8 cellular contexts compared by ENCODE assay signal in the genomic region with DNA sequence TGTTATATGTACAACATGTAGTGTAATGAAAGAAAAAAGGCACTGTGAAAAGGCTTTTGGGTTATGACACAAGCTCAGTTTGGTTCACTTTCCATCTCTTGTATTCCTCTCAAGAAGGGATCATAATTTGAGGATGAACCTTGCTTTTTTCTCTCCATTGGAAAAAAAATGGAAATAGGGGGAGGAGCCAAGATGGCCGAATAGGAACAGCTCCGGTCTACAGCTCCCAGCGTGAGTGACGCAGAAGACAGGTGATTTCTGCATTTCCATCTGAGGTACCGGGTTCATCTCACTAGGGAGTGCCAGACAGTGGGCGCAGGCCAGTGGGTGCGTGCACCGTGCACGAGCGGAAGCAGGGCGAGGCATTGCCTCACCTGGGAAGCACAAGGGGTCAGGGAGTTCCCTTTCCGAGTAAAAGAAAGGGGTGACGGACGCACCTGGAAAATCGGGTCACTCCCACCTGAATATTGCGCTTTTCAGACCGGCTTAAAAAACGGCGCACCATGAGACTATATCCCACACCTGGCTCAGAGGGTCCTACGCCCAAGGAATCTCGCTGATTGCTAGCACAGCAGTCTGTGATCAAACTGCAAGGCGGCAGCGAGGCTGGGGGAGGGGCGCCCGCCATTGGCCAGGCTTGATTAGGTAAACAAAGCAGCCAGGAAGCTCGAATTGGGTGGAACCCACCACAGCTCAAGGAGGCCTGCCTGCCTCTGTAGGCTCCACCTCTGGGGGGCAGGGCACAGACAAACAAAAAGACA. TPM values are rescaled to one million over a fixed set of nuclear protein-coding genes. Genes with fewer than 3 reads are reported as not detected.
DNase-seq lines count a peak whose midpoint lies in the region; FAIRE-seq and TF ChIP-seq lines count a peak whose summit lies in the region.
"Not testable (repeated sequence)": the region's sequence is repeated elsewhere in the genome, so short reads cannot be mapped to it uniquely, and the experiment has no call there.

No MANE protein-coding gene starts in this region.

- not testable (repeated sequence) for H4K91ac ChIP-seq in H1 (replicated peaks; ENCODE audit: insufficient read length, low read length)

- H3K27me3 ChIP-seq in H7 (ENCODE audit: control insufficient read depth, insufficient read depth, low read length); HUES64 (ENCODE audit: insufficient read depth, low read length); NT2/D1 (ENCODE audit: insufficient read depth, insufficient read length); H1 (replicated peaks in 1 of 4; ENCODE audit: control insufficient read depth in 3 of 4, extremely low read depth in 1 of 4, insufficient read depth in 3 of 4, low read length in 3 of 4): not testable (repeated sequence)

- H3K27ac Mint-ChIP-seq in progenitor cell of endocrine pancreas = peak overlapping the region; percentile 10

- H3K18ac ChIP-seq in H1 (ENCODE audit: extremely low read depth, low read length) = peak overlapping the region; percentile 48; the same call in 1 of the 2 replicates

- POLR2A ChIA-PET in H1 (lab: Charles Lee; ENCODE audit: partially characterized antibody) = interaction anchor here (0.8 kb wide), 1 partner anchor 10 kb away, joined by 3 read pairs; no protein-coding TSS in a partner anchor

- H3K4me3 Mint-ChIP-seq in progenitor cell of endocrine pancreas (ENCODE audit: low read depth) = peak overlapping the region; percentile 42

- TF ChIP-seq RAD21 in H1 (IDR thresholded peaks at IDR 0.05 in 1 of 2, conservative IDR thresholded peaks at IDR 0.05 in 1 of 2; ENCODE audit: low read depth in 2 of 2, low read length in 2 of 2) = not testable (repeated sequence)

- H3K36me3 Mint-ChIP-seq in progenitor cell of endocrine pancreas (ENCODE audit: insufficient read depth) = not testable (repeated sequence)

- TF ChIP-seq CTCF in H1 (IDR thresholded peaks at IDR 0.05; ENCODE audit: control extremely low read depth in 1 of 3, insufficient read depth in 1 of 3, low read depth in 1 of 3, low read length in 3 of 3); progenitor cell of endocrine pancreas (IDR thresholded peaks at IDR 0.05; ENCODE audit: unreplicated experiment): not testable (repeated sequence)

- H3K9me3 ChIP-seq in HUES64 (ENCODE audit: insufficient read depth, low read depth, low read length); NT2/D1 (ENCODE audit: insufficient read depth, low read length); H1 (ENCODE audit: insufficient read depth in 2 of 2, low read depth in 1 of 2, low read length in 1 of 2); iPS-18c (ENCODE audit: control insufficient read depth, insufficient read depth, low read length): not testable (repeated sequence)

- not testable (repeated sequence) for H3K79me2 ChIP-seq in H1 (ENCODE audit: control insufficient read depth in 1 of 2, insufficient read depth in 2 of 2, low read length in 2 of 2)

- not testable (repeated sequence) for H3K27ac ChIP-seq in HUES64 (ENCODE audit: low read depth, low read length); H1 (ENCODE audit: low read depth, low read length)

- not testable (repeated sequence) for H2AK5ac ChIP-seq in H1 (ENCODE audit: low read depth, low read length)

- not testable (repeated sequence) for H3K56ac ChIP-seq in H1 (replicated peaks; ENCODE audit: insufficient read length, low read depth, low read length)

- not testable (repeated sequence) for H3K4me2 ChIP-seq in H1 (ENCODE audit: insufficient read depth in 1 of 2, low read depth in 2 of 2, low read length in 2 of 2)

- DNase-seq in DMS53 treated with DMSO at 0.1 percent for 48 hours (lab: John Stamatoyannopoulos, UW; ENCODE audit: unreplicated experiment) = peak; percentile 1
- not testable (repeated sequence) for DNase-seq in H7; NT2/D1 (ENCODE audit: low read depth, low spot score); progenitor cell of endocrine pancreas (ENCODE audit: low spot score, unreplicated experiment)
- peak; percentile 41 for DNase-seq in NCI-H748 (lab: John Stamatoyannopoulos, UW; ENCODE audit: unreplicated experiment)
- DNase-seq in H1 (ENCODE audit: low read depth in 1 of 2, low spot score in 2 of 2) = peak in 1 of 2 experiments; percentile 65

- not testable (repeated sequence) for H3K4ac ChIP-seq in H1 (replicated peaks; ENCODE audit: insufficient read length, low read depth, low read length)

- 67% methylated on average over 25 of the region's 26 CpGs for WGBS in HUES64
- 78% methylated on average over 13 of the region's 26 CpGs; no CpG with 5 or more reads in 1 of the 2 experiments for WGBS in H1 (ENCODE audit: extremely low coverage in 1 of 2, insufficient coverage in 1 of 2, insufficient read length in 1 of 2, insufficient replicate concordance in 2 of 2, low coverage in 1 of 2, low lambda C conversion rate in 2 of 2, missing lambda C conversion rate in 1 of 2), 2 experiments

- not testable (repeated sequence) for H3K36me3 ChIP-seq in H7 (replicated peaks; ENCODE audit: control insufficient read depth, insufficient read depth, low read length); HUES64 (ENCODE audit: insufficient read depth, low read length); NT2/D1 (ENCODE audit: insufficient read depth, insufficient read length, low read length); H1 (ENCODE audit: control insufficient read depth in 2 of 4, insufficient read depth in 4 of 4, low read length in 3 of 4)

- not testable (repeated sequence) for H3K14ac ChIP-seq in H1 (ENCODE audit: insufficient read length)

- not testable (repeated sequence) for TF ChIP-seq EP300 in H1 (IDR thresholded peaks at IDR 0.05; ENCODE audit: borderline replicate concordance in 1 of 2, low read depth in 2 of 2, low read length in 2 of 2)

- peak overlapping the region; percentile 22 for H3K4me3 ChIP-seq in H7 (ENCODE audit: insufficient read depth, low read depth, low read length)
- peak overlapping the region; percentile 30; the same call in 1 of the 2 replicates for H3K4me3 ChIP-seq in HUES64 (ENCODE audit: low read length)
- peak overlapping the region; percentile 24 for H3K4me3 ChIP-seq in NT2/D1 (ENCODE audit: insufficient read length, low read depth)
- not testable (repeated sequence) for H3K4me3 ChIP-seq in H1 (ENCODE audit: extremely low read depth in 1 of 4, insufficient read depth in 2 of 4, low read depth in 3 of 4, low read length in 4 of 4)
- peak overlapping the region; percentile 34; the same call in 1 of the 2 replicates for H3K4me3 ChIP-seq in iPS-18c (ENCODE audit: insufficient read depth, low read depth, low read length)

- not testable (repeated sequence) for H2BK12ac ChIP-seq in H1 (ENCODE audit: low read depth, low read length)

- H3K4me1 Mint-ChIP-seq in progenitor cell of endocrine pancreas (ENCODE audit: low read depth) = not testable (repeated sequence)

- not testable (repeated sequence) for H3K23me2 ChIP-seq in H1 (ENCODE audit: low read depth, low read length)

- H4K20me1 ChIP-seq in H1 (replicated peaks in 1 of 2; ENCODE audit: control insufficient read depth in 1 of 2, insufficient read depth in 2 of 2, low read length in 2 of 2) = not testable (repeated sequence)

- not testable (repeated sequence) for H3K27me3 Mint-ChIP-seq in progenitor cell of endocrine pancreas

- H3K79me1 ChIP-seq in H1 (ENCODE audit: low read depth, low read length) = not testable (repeated sequence)

- not testable (repeated sequence) for H4K8ac ChIP-seq in H1 (ENCODE audit: extremely low read depth, insufficient read depth, low read length)

- H3K9ac ChIP-seq in HUES64 (ENCODE audit: low read depth, low read length) = peak overlapping the region; percentile 52; the same call in 1 of the 2 replicates
- not testable (repeated sequence) for H3K9ac ChIP-seq in NT2/D1 (ENCODE audit: insufficient read length, low read depth); H1 (replicated peaks in 1 of 4; ENCODE audit: extremely low read depth in 1 of 4, low read depth in 3 of 4, low read length in 3 of 4)

- not testable (repeated sequence) for H3K9me3 Mint-ChIP-seq in progenitor cell of endocrine pancreas (ENCODE audit: low read depth)

- not testable (repeated sequence) for H2BK120ac ChIP-seq in H1 (replicated peaks; ENCODE audit: low read depth, low read length)

- H2BK20ac ChIP-seq in H1 (ENCODE audit: low read length) = not testable (repeated sequence)

- not testable (repeated sequence) for H4K5ac ChIP-seq in H1 (ENCODE audit: insufficient read length, low read depth, low read length)

- H2BK5ac ChIP-seq in H1 (ENCODE audit: low read depth, low read length) = not testable (repeated sequence)

- not testable (repeated sequence) for H3K4me1 ChIP-seq in HUES64 (ENCODE audit: insufficient read depth, low read length); NT2/D1 (ENCODE audit: insufficient read depth, insufficient read length); H1 (replicated peaks in 1 of 4; ENCODE audit: control insufficient read depth in 3 of 4, insufficient read depth in 4 of 4, low read length in 3 of 4)

- not testable (repeated sequence) for H2BK15ac ChIP-seq in H1 (ENCODE audit: low read length)

- not testable (repeated sequence) for H2AFZ ChIP-seq in H1 (ENCODE audit: low read length)

- CTCF ChIA-PET in H1 (lab: Charles Lee; ENCODE audit: partially characterized antibody) = interaction anchor here (0.6 to 1.4 kb wide), 2 partner anchors 26 to 418 kb away, joined by 3 to 4 read pairs; no protein-coding TSS in a partner anchor

- not testable (repeated sequence) for H3K23ac ChIP-seq in H1 (ENCODE audit: insufficient read length)

- not testable (repeated sequence) for TF ChIP-seq POLR2A in H1 (IDR thresholded peaks at IDR 0.05; ENCODE audit: control extremely low read depth in 1 of 2, low read depth in 2 of 2, low read length in 2 of 2)

- FAIRE-seq in H1 (lab: Jason Lieb, UNC) = not testable (repeated sequence)

TF ChIP-seq in H1, 55 proteins besides CTCF, POLR2A, EP300 and RAD21:
- 0 out of 2 replicates have a peak, but pooled peaks have one; percentile 24 for TF ChIP-seq YY1 (IDR thresholded peaks at IDR 0.05; ENCODE audit: low read depth, low read length)

RNA-seq across cellular contexts. Expression of a gene that starts 49.9 kb away (rescaled TPM):
- 8.2 and 9.8 TPM in 2 replicates for total RNA-seq in H7 (2014; rRNA removed; shearing (Covaris generic))
- 26.1 TPM for polyA plus RNA-seq in HUES64 (2013, experiment 1 of 2)
- 26.7 TPM for polyA plus RNA-seq in HUES64 (2013, experiment 2 of 2)
- 25.3 and 25.6 TPM in 2 replicates for total RNA-seq in H1 (2021; fragmentation: NEBNext Ultra II Directional; extraction: Animal tissue kit (Norgen Biotek cat#: 25700))
- polyA plus RNA-seq in H1 (2011; rRNA removed) = 11.5 and 16.1 TPM in 2 replicates
- polyA plus RNA-seq in H1 (2011; cell fraction: cytosol; rRNA removed) = 18.0 TPM
- polyA plus RNA-seq in H1 (2011; cell fraction: nucleus; rRNA removed) = 20.7 TPM
- 20.6 to 28.5 TPM (median 24.0 TPM) in 4 replicates for polyA plus RNA-seq in H1 (2012, experiment 1 of 2)
- polyA plus RNA-seq in H1 (2012, experiment 2 of 2) = 2.6 TPM
- polyA plus RNA-seq in H1 (2013, experiment 1 of 2) = 22.2 TPM
- 19.2 TPM for polyA plus RNA-seq in H1 (2013, experiment 2 of 2)
- polyA minus RNA-seq in H1 (2011; rRNA and poly(A)+ RNA removed) = 35.3 and 39.6 TPM in 2 replicates
- 11.8 TPM for polyA minus RNA-seq in H1 (2011; cell fraction: cytosol; rRNA and poly(A)+ RNA removed)
- 72.1 TPM for polyA minus RNA-seq in H1 (2011; cell fraction: nucleus; rRNA and poly(A)+ RNA removed)
- total RNA-seq in progenitor cell of endocrine pancreas = 40.6 and 42.4 TPM in 2 replicates
